22 cellular contexts compared by ENCODE assay signal in genomic region chr3:155138677-155139076, GRCh38. TPM values are rescaled to one million over a fixed set of nuclear protein-coding genes. Genes with fewer than 3 reads are reported as not detected.
"Had no signal": no experiment of that assay in that cellular context is flagged by ENCODE, and none has a peak within 500 bp of the region (broad histone marks: within the 10 kb centered on the region; RNA-seq: fewer than 3 reads in every experiment).

No MANE protein-coding gene starts in this region.

- ATAC-seq: gastrocnemius medialis; left colon; mucosa of descending colon; natural killer cell treated with Interleukin-12 subunit alpha and Interleukin-12 subunit beta and Interleukin-15 and Interleukin-18, amount 100 ng/mL, for 72 hours; psoas muscle; sciatic nerve; stimulated activated naive B cell treated with anti-CD40 and anti-IgM and Interleukin-4, amounts not matched to agents 10 μg/mL and 1 μg/mL and 100 μg/mL, for 72 hours; stimulated activated naive CD8-positive, alpha-beta T cell treated with anti-CD3 and anti-CD28 coated beads, Interleukin-15, amount 100 ng/mL, for 72 hours; upper lobe of right lung had no signal

- H3K36me3 ChIP-seq: esophagus muscularis mucosa, gastrocnemius medialis, tibial nerve, upper lobe of right lung, vagina had no signal

- H3K4me1 ChIP-seq: esophagus muscularis mucosa, gastrocnemius medialis, psoas muscle, testis, tibial nerve, upper lobe of right lung, vagina had no signal

- H3K4me3 ChIP-seq: dorsolateral prefrontal cortex, esophagus muscularis mucosa, gastrocnemius medialis, mucosa of descending colon, psoas muscle, testis, tibial nerve, upper lobe of right lung, vagina had no signal

- H3K4me1 Mint-ChIP-seq: immature natural killer cell; stimulated activated naive B cell treated with anti-CD40 and anti-IgM and Interleukin-4, amounts not matched to agents 10 μg/mL and 1 μg/mL and 100 μg/mL, for 72 hours; stimulated activated naive CD8-positive, alpha-beta T cell treated with anti-CD3 and anti-CD28 coated beads, Interleukin-15, amount 100 ng/mL, for 72 hours had no signal

- H3K27me3 Mint-ChIP-seq: natural killer cell treated with Interleukin-12 subunit alpha and Interleukin-12 subunit beta and Interleukin-15 and Interleukin-18, amount 100 ng/mL, for 72 hours; stimulated activated naive B cell treated with anti-CD40 and anti-IgM and Interleukin-4, amounts not matched to agents 10 μg/mL and 1 μg/mL and 100 μg/mL, for 72 hours; stimulated activated naive CD8-positive, alpha-beta T cell treated with anti-CD3 and anti-CD28 coated beads, Interleukin-15, amount 100 ng/mL, for 72 hours had no signal

- H3K36me3 Mint-ChIP-seq: immature natural killer cell; natural killer cell treated with Interleukin-12 subunit alpha and Interleukin-12 subunit beta and Interleukin-15 and Interleukin-18, amount 100 ng/mL, for 72 hours had no signal

- H3K27ac ChIP-seq: dorsolateral prefrontal cortex, esophagus muscularis mucosa, gastrocnemius medialis, neutrophil, psoas muscle, testis, tibial nerve, upper lobe of right lung, vagina had no signal

- H3K9me3 ChIP-seq: esophagus muscularis mucosa, gastrocnemius medialis, mucosa of descending colon, neutrophil, psoas muscle, testis, upper lobe of right lung, vagina had no signal

- H3K27ac Mint-ChIP-seq: immature natural killer cell; natural killer cell treated with Interleukin-12 subunit alpha and Interleukin-12 subunit beta and Interleukin-15 and Interleukin-18, amount 100 ng/mL, for 72 hours; stimulated activated naive B cell treated with anti-CD40 and anti-IgM and Interleukin-4, amounts not matched to agents 10 μg/mL and 1 μg/mL and 100 μg/mL, for 72 hours; stimulated activated naive CD8-positive, alpha-beta T cell treated with anti-CD3 and anti-CD28 coated beads, Interleukin-15, amount 100 ng/mL, for 72 hours had no signal

- H3K4me3 Mint-ChIP-seq: immature natural killer cell; natural killer cell treated with Interleukin-12 subunit alpha and Interleukin-12 subunit beta and Interleukin-15 and Interleukin-18, amount 100 ng/mL, for 72 hours; stimulated activated naive B cell treated with anti-CD40 and anti-IgM and Interleukin-4, amounts not matched to agents 10 μg/mL and 1 μg/mL and 100 μg/mL, for 72 hours; stimulated activated naive CD8-positive, alpha-beta T cell treated with anti-CD3 and anti-CD28 coated beads, Interleukin-15, amount 100 ng/mL, for 72 hours had no signal

- H3K27me3 ChIP-seq: dorsolateral prefrontal cortex, esophagus muscularis mucosa, gastrocnemius medialis, neutrophil, testis, tibial nerve, upper lobe of right lung, vagina had no signal

- DNase-seq: cortex of kidney; dorsolateral prefrontal cortex; effector CD8-positive, alpha-beta T cell; gastrocnemius medialis; glutamatergic neuron; immature natural killer cell; left colon; mammary epithelial cell; mucosa of descending colon; psoas muscle; stimulated activated CD4-positive, alpha-beta T cell treated with anti-CD3 and anti-CD28 coated beads, Interleukin-2, amount 100 ng/mL, for 24 hours; stimulated activated CD4-positive, alpha-beta T cell treated with anti-CD3 and anti-CD28 coated beads, Interleukin-4, amount 100 ng/mL, for 4 hours; stimulated activated naive B cell treated with anti-CD40 and anti-IgM and Interleukin-4, amounts not matched to agents 10 μg/mL and 1 μg/mL and 100 μg/mL, for 72 hours; stimulated activated naive CD8-positive, alpha-beta T cell treated with anti-CD3 and anti-CD28 coated beads, Interleukin-15, amount 100 ng/mL, for 72 hours; testis; upper lobe of right lung had no signal

RNA-seq across cellular contexts. Expression of gene MME, which starts 58.6 kb away (rescaled TPM):
- total RNA-seq: natural killer cell treated with Interleukin-12 subunit alpha and Interleukin-12 subunit beta and Interleukin-15 and Interleukin-18, amount 100 ng/mL, for 72 hours had no signal
